ENCODE assay signal across 15 cellular contexts in genomic region chr10:52143338-52143737, GRCh38.
DNase-seq lines count a peak whose midpoint lies in the region; ATAC-seq and TF ChIP-seq lines count a peak whose summit lies in the region.
"Had no signal": no experiment of that assay in that cellular context is flagged by ENCODE, and none has a peak within 500 bp of the region (broad histone marks: within the 10 kb centered on the region; RNA-seq: fewer than 3 reads in every experiment).

No MANE protein-coding gene starts in this region.

- H3K4me1 ChIP-seq in HEK293 (ENCODE audit: control insufficient read depth, insufficient read depth, low read length), result no peaks in the 10 kb centered on the region
- no peaks in the 10 kb centered on the region for H3K4me1 ChIP-seq in endodermal cell (ENCODE audit: control insufficient read depth, insufficient read depth, low read length)

- H3K4me3 Mint-ChIP-seq in WTC11 (no peak overlapping the region), endodermal cell (no peak overlapping the region)
- no peak overlapping the region for H3K4me3 Mint-ChIP-seq in activated CD4-positive, alpha-beta memory T cell treated with anti-CD3 and anti-CD28 coated beads for 36 hours
- H3K4me3 Mint-ChIP-seq: B cell; CD4-positive, alpha-beta T cell had no signal

- H3K9ac ChIP-seq in endodermal cell (ENCODE audit: extremely low read depth, low read length, poor library complexity, severe bottlenecking), result no peak overlapping the region

- H3K4me1 Mint-ChIP-seq in WTC11, result peaks cover 3% of the 10 kb centered on the region
- H3K4me1 Mint-ChIP-seq in endodermal cell, result no peaks in the 10 kb centered on the region
- no peaks in the 10 kb centered on the region for H3K4me1 Mint-ChIP-seq in activated CD4-positive, alpha-beta memory T cell treated with anti-CD3 and anti-CD28 coated beads for 36 hours (ENCODE audit: low read depth)
- H3K4me1 Mint-ChIP-seq: B cell had no signal

- H3K36me3 Mint-ChIP-seq in WTC11 (no peaks in the 10 kb centered on the region), endodermal cell (ENCODE audit: low read depth) (no peaks in the 10 kb centered on the region)
- no peaks in the 10 kb centered on the region for H3K36me3 Mint-ChIP-seq in activated CD4-positive, alpha-beta memory T cell treated with anti-CD3 and anti-CD28 coated beads for 36 hours

- H3K27ac ChIP-seq in HEK293 (ENCODE audit: extremely low read depth, low read depth, low read length), result no peak overlapping the region
- no peak overlapping the region for H3K27ac ChIP-seq in endodermal cell (ENCODE audit: low read depth, low read length)
- H3K27ac ChIP-seq: HL-60 had no signal

- CTCF ChIA-PET in HEK293 (lab: Yijun Ruan, JAX) (interaction anchor here (0.6 kb wide), 1 partner anchor 137 kb away, joined by 3 read pairs; no protein-coding TSS in a partner anchor), WTC11 (lab: Charles Lee) (no interaction called here)
- CTCF ChIA-PET in activated CD4-positive, alpha-beta memory T cell treated with anti-CD3 and anti-CD28 coated beads for 36 hours (lab: Charles Lee), result interaction anchor here (0.5 kb wide), 1 partner anchor 639 kb away, joined by 3 read pairs; no protein-coding TSS in a partner anchor

- DNase-seq in WTC11 (ENCODE audit: low spot score), result no peak
- peak; percentile 43 for DNase-seq in endodermal cell
- peak; percentile 21 for DNase-seq in smooth muscle cell of the brain vasculature (ENCODE audit: low read depth, low spot score)
- DNase-seq in hippocampal formation (lab: John Stamatoyannopoulos, UW), result no peak
- DNase-seq in activated CD4-positive, alpha-beta memory T cell treated with anti-CD3 and anti-CD28 coated beads for 36 hours, result no peak
- DNase-seq: C1 segment of cervical spinal cord; CD4-positive, alpha-beta T cell; DMS79; HCEC 1CT had no signal

- H3K9me3 Mint-ChIP-seq in WTC11 (no peaks in the 10 kb centered on the region), endodermal cell (no peaks in the 10 kb centered on the region)
- no peaks in the 10 kb centered on the region for H3K9me3 Mint-ChIP-seq in activated CD4-positive, alpha-beta memory T cell treated with anti-CD3 and anti-CD28 coated beads for 36 hours
- H3K9me3 Mint-ChIP-seq: CD4-positive, alpha-beta T cell had no signal

- H3K9me3 ChIP-seq in HEK293 (ENCODE audit: control insufficient read depth, insufficient read depth, low read depth, low read length), result no peaks in the 10 kb centered on the region
- H3K9me3 ChIP-seq in endodermal cell (ENCODE audit: control insufficient read depth, low read length), result no peaks in the 10 kb centered on the region

- ATAC-seq in WTC11 (peak; percentile 43), GM21423 (IDR thresholded peaks at IDR 0.05; ENCODE audit: unreplicated experiment) (no peak)
- ATAC-seq: GM12878, K562 had no signal

- 73% methylated on average over 1 of the region's 1 CpG; no CpG with 5 or more reads in 1 of the 2 experiments for WGBS in endodermal cell (ENCODE audit: insufficient coverage in 1 of 2, insufficient read length in 1 of 2), 2 experiments

- intact Hi-C loops in activated CD4-positive, alpha-beta memory T cell treated with anti-CD3 and anti-CD28 coated beads for 36 hours (cut with micrococcal nuclease), result no loop called here

- H3K4me3 ChIP-seq in HEK293 (ENCODE audit: low read depth, low read length) (no peak overlapping the region), endodermal cell (ENCODE audit: low read length) (no peak overlapping the region)
- H3K4me3 ChIP-seq: GM12878, K562 had no signal

- H3K27me3 Mint-ChIP-seq in WTC11 (ENCODE audit: low read depth) (no peaks in the 10 kb centered on the region), endodermal cell (ENCODE audit: insufficient read depth) (no peaks in the 10 kb centered on the region)
- no peaks in the 10 kb centered on the region for H3K27me3 Mint-ChIP-seq in activated CD4-positive, alpha-beta memory T cell treated with anti-CD3 and anti-CD28 coated beads for 36 hours
- H3K27me3 Mint-ChIP-seq: CD4-positive, alpha-beta T cell had no signal

- POLR2A ChIA-PET in HEK293 (lab: Yijun Ruan, JAX), result no interaction called here
- POLR2A ChIA-PET in WTC11 (lab: Charles Lee), result no interaction called here
- POLR2A ChIA-PET in activated CD4-positive, alpha-beta memory T cell treated with anti-CD3 and anti-CD28 coated beads for 36 hours (lab: Charles Lee), result interaction anchor here (0.6 kb wide), 1 partner anchor 184 kb away, joined by 3 read pairs; no protein-coding TSS in a partner anchor

- H3K36me3 ChIP-seq in HEK293 (ENCODE audit: control insufficient read depth in 2 of 2, insufficient read depth in 1 of 2, low read length in 2 of 2) (no peaks in the 10 kb centered on the region), endodermal cell (ENCODE audit: control insufficient read depth, insufficient read depth, low read length) (no peaks in the 10 kb centered on the region)

- no peaks in the 10 kb centered on the region for H3K27me3 ChIP-seq in endodermal cell (ENCODE audit: control insufficient read depth, insufficient read depth, low read length, poor library complexity, severe bottlenecking)

- H3K27ac Mint-ChIP-seq in WTC11 (no peak overlapping the region), endodermal cell (no peak overlapping the region)
- H3K27ac Mint-ChIP-seq in activated CD4-positive, alpha-beta memory T cell treated with anti-CD3 and anti-CD28 coated beads for 36 hours, result no peak overlapping the region
- H3K27ac Mint-ChIP-seq: B cell; CD4-positive, alpha-beta T cell had no signal

- no peak for TF ChIP-seq CTCF in HEK293 (tag by site-specific recombination; IDR thresholded peaks at IDR 0.05)
- TF ChIP-seq CTCF in WTC11 (IDR thresholded peaks at IDR 0.05), result no peak
- TF ChIP-seq CTCF in endodermal cell (conservative IDR thresholded peaks at IDR 0.05), result no peak

TF ChIP-seq in HEK293, 187 proteins besides CTCF, POLR2A, EP300 and RAD21:
- no peak for TF ChIP-seq EGR2 (tag by site-specific recombination; IDR thresholded peaks at IDR 0.05; ENCODE audit: low read depth)
- TF ChIP-seq ZIC2 (tag by site-specific recombination; IDR thresholded peaks at IDR 0.05), result peak; percentile 68
TF ChIP-seq in HEK293: peak in this region for 1.

TF ChIP-seq in WTC11, 78 proteins besides CTCF, POLR2A, EP300 and RAD21:
- TF ChIP-seq RORB (CRISPR knock-in tag; IDR thresholded peaks at IDR 0.05), result no peak
TF ChIP-seq in WTC11: peak in this region for 0.

Comparison
In these comparisons a context has a peak if more than half of its experiments do, and no peak if none do; other contexts are left out.
1. DNase-seq: peak in endodermal cell (single experiment) and smooth muscle cell of the brain vasculature (single experiment); none in WTC11 (single experiment), hippocampal formation (0 of 2) and activated CD4-positive, alpha-beta memory T cell treated with anti-CD3 and anti-CD28 coated beads for 36 hours (single experiment).